Comparison of ENCODE assay signal across 8 cellular contexts in the genomic region with DNA sequence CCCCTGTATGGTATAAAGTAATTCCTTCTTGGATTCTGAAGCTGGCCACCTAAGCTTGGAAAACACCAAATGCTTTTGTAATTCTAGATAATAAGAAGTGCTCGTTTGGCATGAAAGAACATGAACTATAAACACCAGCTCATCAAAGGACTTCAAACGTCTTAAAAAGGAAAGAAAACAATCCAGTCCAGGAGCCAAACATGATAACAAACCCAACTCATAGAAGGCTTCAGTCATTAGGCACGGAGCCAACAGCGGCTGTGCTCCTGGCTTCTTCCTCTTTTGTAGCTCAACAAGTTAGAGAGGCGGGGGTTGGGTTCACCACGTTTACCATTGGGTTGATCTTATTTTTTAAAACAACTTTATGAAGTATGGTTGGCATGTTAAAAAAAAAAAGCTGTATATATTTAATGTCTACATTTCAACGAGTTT. TPM values are rescaled to one million over a fixed set of nuclear protein-coding genes. Genes with fewer than 3 reads are reported as not detected.
A peak's percentile ranks its signal among the peaks of the same experiment; 100 is the strongest.
DNase-seq lines count a peak whose midpoint lies in the region; ATAC-seq lines count a peak whose summit lies in the region.

No MANE protein-coding gene starts in this region.

- ATAC-seq in HG02870 (IDR thresholded peaks at IDR 0.05; ENCODE audit: unreplicated experiment): no peak
- ATAC-seq in HG02852 (IDR thresholded peaks at IDR 0.05; ENCODE audit: unreplicated experiment): no peak
- no peak for ATAC-seq in GM18498 (IDR thresholded peaks at IDR 0.05; ENCODE audit: unreplicated experiment)

- in situ Hi-C loops in Caki2 (cut with HindIII; ENCODE audit: low pct_unique_long_range_greater_than_20kb, low sequenced_read_pairs): no loop called here

- DNase-seq in Caki2 (ENCODE audit: low read depth) (peak; percentile 90), HT-29 (ENCODE audit: low spot score) (peak; percentile 97), SIG-M5 treated with dmso at 0.1 percent for 504 hours (lab: John Stamatoyannopoulos, UW; ENCODE audit: unreplicated experiment) (peak; percentile 53), mucosa of gallbladder (ENCODE audit: low spot score) (peak; percentile 82)
- peak; percentile 58 for DNase-seq in central memory CD4-positive, alpha-beta T cell

RNA-seq across cellular contexts. Expression of gene ECHDC3, which starts 56.4 kb away (rescaled TPM):
- total RNA-seq in Caki2 (2014; rRNA removed; shearing (Covaris generic); ENCODE audit: low replicate concordance): 29.5 and 36.8 TPM in 2 replicates
- 0.70 and 2.6 TPM in 2 replicates for total RNA-seq in HT-29 (2014; rRNA removed; shearing (Covaris generic))
- 4.1 TPM for total RNA-seq in mucosa of gallbladder
